Comparison of ENCODE assay signal across 8 cellular contexts in the genomic region with DNA sequence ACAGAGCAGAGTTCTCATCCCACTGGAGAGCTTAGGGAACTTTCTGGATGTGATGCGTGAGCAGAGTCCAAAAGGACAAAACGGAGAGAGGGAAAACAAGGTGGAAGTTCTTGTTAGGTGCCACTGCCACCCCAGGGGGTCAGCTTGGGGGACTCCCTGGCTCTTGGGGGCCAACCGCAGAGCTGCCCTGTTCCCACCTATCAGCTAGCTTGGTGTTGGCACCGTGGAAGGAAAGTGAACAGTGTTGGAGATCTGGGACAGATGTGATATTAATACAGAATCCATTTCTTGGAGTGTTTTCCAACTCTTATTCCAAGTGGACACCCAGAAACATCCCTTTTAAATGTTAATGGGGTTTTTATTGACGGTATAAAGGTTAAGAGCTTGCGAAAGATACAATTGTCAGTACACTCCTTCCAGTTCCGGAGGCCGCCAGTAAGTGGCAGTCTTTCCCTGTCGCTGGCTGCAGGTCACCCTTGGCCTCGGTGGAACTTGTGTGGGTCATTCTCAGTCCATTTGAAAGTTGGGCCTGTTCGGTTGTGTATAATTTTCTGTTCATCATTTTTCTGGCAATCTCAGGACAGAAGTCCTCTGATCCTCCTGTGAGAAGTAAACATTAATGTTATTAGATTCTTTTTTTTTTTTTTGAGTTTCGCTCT. TPM values are rescaled to one million over a fixed set of nuclear protein-coding genes. Genes with fewer than 3 reads are reported as not detected.
DNase-seq lines count a peak whose midpoint lies in the region; ATAC-seq, FAIRE-seq and TF ChIP-seq lines count a peak whose summit lies in the region.
"Not testable (repeated sequence)": the region's sequence is repeated elsewhere in the genome, so short reads cannot be mapped to it uniquely, and the experiment has no call there.

No MANE protein-coding gene starts in this region.

- H3K36me3 ChIP-seq in DND-41 (ENCODE audit: insufficient read depth, low read length); Panc1 (ENCODE audit: control insufficient read depth, insufficient read depth, low read length); left ventricle myocardium inferior; mucosa of descending colon (ENCODE audit: low read depth); pancreas; upper lobe of right lung: not testable (repeated sequence)

- H3K79me2 ChIP-seq in DND-41 (ENCODE audit: insufficient read depth, low read length) = not testable (repeated sequence)

- H3K27ac Mint-ChIP-seq in activated naive CD4-positive, alpha-beta T cell treated with anti-CD3 and anti-CD28 coated beads, Interleukin-2, amount 50 U/mL, for 72 hours = not testable (repeated sequence)

- not testable (repeated sequence) for H3K36me3 Mint-ChIP-seq in activated naive CD4-positive, alpha-beta T cell treated with anti-CD3 and anti-CD28 coated beads, Interleukin-2, amount 50 U/mL, for 72 hours

- not testable (repeated sequence) for H2AFZ ChIP-seq in DND-41 (ENCODE audit: low read depth, low read length)

- not testable (repeated sequence) for H3K4me3 ChIP-seq in DND-41 (ENCODE audit: low read depth in 1 of 2, low read length in 2 of 2); Panc1 (ENCODE audit: low read depth in 2 of 2, low read length in 2 of 2); dorsolateral prefrontal cortex; left ventricle myocardium inferior; mucosa of descending colon; pancreas; upper lobe of right lung

- H3K4me1 ChIP-seq in DND-41 (ENCODE audit: insufficient read depth, low read length); Panc1 (ENCODE audit: control insufficient read depth, insufficient read depth, low read length); left ventricle myocardium inferior; mucosa of descending colon (ENCODE audit: low read depth); pancreas; upper lobe of right lung: not testable (repeated sequence)

- in situ Hi-C loops in Panc1 (cut with HindIII; ENCODE audit: low pct_unique_long_range_greater_than_20kb, low sequenced_read_pairs) = not testable (repeated sequence)

- H3K9me3 ChIP-seq in DND-41 (ENCODE audit: insufficient read depth, low read length, severe bottlenecking); Panc1 (ENCODE audit: control insufficient read depth, insufficient read depth, low read depth, low read length); left ventricle myocardium inferior (replicated peaks); mucosa of descending colon; pancreas; upper lobe of right lung: not testable (repeated sequence)

- FAIRE-seq in pancreas (lab: Jason Lieb, UNC) = not testable (repeated sequence)

- intact Hi-C loops in Panc1 (cut with micrococcal nuclease; ENCODE audit: unreplicated experiment); dorsolateral prefrontal cortex (cut with DNase I); left ventricle myocardium inferior (cut with micrococcal nuclease); mucosa of descending colon (cut with DNase I, micrococcal nuclease); pancreas (cut with DNase I); upper lobe of right lung (cut with DNase I): not testable (repeated sequence)

- not testable (repeated sequence) for DNase-seq in DND-41; Panc1 (ENCODE audit: low read depth, low spot score); activated naive CD4-positive, alpha-beta T cell treated with anti-CD3 and anti-CD28 coated beads, Interleukin-2, amount 50 U/mL, for 72 hours (ENCODE audit: low spot score in 2 of 2); dorsolateral prefrontal cortex; left ventricle myocardium inferior; mucosa of descending colon; pancreas; upper lobe of right lung

- not testable (repeated sequence) for TF ChIP-seq CTCF in DND-41 (IDR thresholded peaks at IDR 0.05; ENCODE audit: borderline replicate concordance, extremely low read depth, low read length, poor library complexity, severe bottlenecking); Panc1 (IDR thresholded peaks at IDR 0.05); mucosa of descending colon (IDR thresholded peaks at IDR 0.05); pancreas (IDR thresholded peaks at IDR 0.05)
- TF ChIP-seq CTCF in dorsolateral prefrontal cortex (IDR thresholded peaks at IDR 0.05 in 54 of 56, conservative IDR thresholded peaks at IDR 0.05 in 2 of 56; ENCODE audit: low read depth in 1 of 56, partially characterized antibody in 56 of 56) (peak in 43 of 56 donors; percentile 12 to 49 (median 28)), left ventricle myocardium inferior (IDR thresholded peaks at IDR 0.05; ENCODE audit: borderline replicate concordance) (peak; percentile 45), upper lobe of right lung (IDR thresholded peaks at IDR 0.05) (peak; percentile 25)

- not testable (repeated sequence) for H3K27me3 ChIP-seq in DND-41 (ENCODE audit: insufficient read depth, low read length, poor library complexity); Panc1 (ENCODE audit: control insufficient read depth, insufficient read depth, low read length); dorsolateral prefrontal cortex; left ventricle myocardium inferior (ENCODE audit: low read depth); pancreas; upper lobe of right lung

- not testable (repeated sequence) for H3K4me2 ChIP-seq in DND-41 (ENCODE audit: insufficient read depth, low read length)

- not testable (repeated sequence) for H3K9me3 Mint-ChIP-seq in activated naive CD4-positive, alpha-beta T cell treated with anti-CD3 and anti-CD28 coated beads, Interleukin-2, amount 50 U/mL, for 72 hours

- CTCF ChIA-PET in Panc1 (lab: Charles Lee) = not testable (repeated sequence)

- ATAC-seq in DND-41 (ENCODE audit: insufficient read depth, low read depth) = peak; percentile 64
- ATAC-seq in Panc1 = peak; percentile 81
- peak; percentile 56 to 75 for ATAC-seq in activated naive CD4-positive, alpha-beta T cell treated with anti-CD3 and anti-CD28 coated beads, Interleukin-2, amount 50 U/mL, for 72 hours
- peak; percentile 88 for ATAC-seq in mucosa of descending colon
- peak; percentile 63 to 87 (median 82) for ATAC-seq in pancreas
- peak; percentile 79 for ATAC-seq in upper lobe of right lung

- not testable (repeated sequence) for BruUV-seq in Panc1 (replicated peaks; lab: Mats Ljungman, UMichigan)

- H3K9ac ChIP-seq in DND-41 (ENCODE audit: low read depth, low read length) = not testable (repeated sequence)

- WGBS in pancreas, 2 donors = 65 to 87% methylated on average over 2 to 3 of the region's 12 CpGs

- H4K20me1 ChIP-seq in DND-41 (ENCODE audit: insufficient read depth, low read length) = not testable (repeated sequence)

- not testable (repeated sequence) for H3K27ac ChIP-seq in DND-41 (ENCODE audit: low read length); Panc1 (ENCODE audit: low read length); dorsolateral prefrontal cortex; left ventricle myocardium inferior (replicated peaks); pancreas; upper lobe of right lung

- POLR2A ChIA-PET in Panc1 (lab: Charles Lee) = not testable (repeated sequence)

RNA-seq across cellular contexts. Expression of a gene that starts 40.1 kb away (rescaled TPM):
- total RNA-seq in Panc1 (2021; ENCODE audit: unreplicated experiment) (126 TPM), dorsolateral prefrontal cortex (100 to 1,000 TPM; 166 to 555 (median 298) TPM), left ventricle myocardium inferior (49.2 TPM), mucosa of descending colon (100 to 1,000 TPM in 1 of 3 donors, 10 to 100 TPM in 2; 61.6 to 149 (median 96.3) TPM), pancreas (10 to 100 TPM; 22.8 to 65.1 (median 35.1) TPM), upper lobe of right lung (91.6 TPM)
- 93.2 TPM for polyA plus RNA-seq in Panc1 (2012; ENCODE audit: insufficient read length)
- 100 to 1,000 TPM in 1 of 2 donors, 10 to 100 TPM in 1; 85.7 to 106 TPM for total RNA-seq in activated naive CD4-positive, alpha-beta T cell treated with anti-CD3 and anti-CD28 coated beads, Interleukin-2, amount 50 U/mL, for 72 hours
- 100 to 1,000 TPM in 1 of 2 donors, 10 to 100 TPM in 1; 97.0 to 126 TPM for polyA plus RNA-seq in pancreas
